ENCODE assay signal across 10 cellular contexts in the genomic region with DNA sequence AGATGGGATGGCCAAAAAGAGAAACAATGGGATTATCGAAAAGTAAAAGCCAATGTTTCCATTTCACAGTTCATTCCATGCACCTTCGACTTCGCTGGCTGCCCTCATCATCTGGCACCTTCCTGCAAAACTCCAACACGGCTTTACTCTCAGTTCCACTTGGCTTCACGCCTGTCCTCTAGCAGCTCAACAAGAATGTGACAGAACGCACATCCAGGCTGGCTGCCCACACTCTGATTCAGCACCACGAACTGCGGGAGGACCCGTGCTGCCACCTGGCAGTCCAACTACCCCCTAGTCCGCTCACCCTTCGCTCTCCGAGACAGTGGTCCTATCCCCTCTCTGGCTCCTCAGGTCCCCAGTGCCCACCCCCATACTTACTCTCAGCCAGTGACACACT. TPM values are rescaled to one million over a fixed set of nuclear protein-coding genes. Genes with fewer than 3 reads are reported as not detected.
A peak's percentile ranks its signal among the peaks of the same experiment; 100 is the strongest.
DNase-seq lines count a peak whose midpoint lies in the region; ATAC-seq and TF ChIP-seq lines count a peak whose summit lies in the region.
"Had no signal": no experiment of that assay in that cellular context is flagged by ENCODE, and none has a peak within 500 bp of the region (broad histone marks: within the 10 kb centered on the region; RNA-seq: fewer than 3 reads in every experiment).

No MANE protein-coding gene starts in this region.

- peak overlapping the region; percentile 3 for H3K23ac ChIP-seq in neuronal stem cell (ENCODE audit: low read depth, low read length, poor library complexity)

- peaks cover 0 to 8% (median 0%) of the 10 kb centered on the region in 3 experiments for H3K27me3 ChIP-seq in neuronal stem cell (ENCODE audit: control insufficient read depth in 3 of 3, insufficient read depth in 3 of 3, low read depth in 1 of 3, low read length in 3 of 3)

- no peaks in the 10 kb centered on the region for H3K9me3 ChIP-seq in neuronal stem cell (replicated peaks in 1 of 2; ENCODE audit: control insufficient read depth in 2 of 2, insufficient read depth in 1 of 2, low read depth in 1 of 2, low read length in 2 of 2)

- peaks cover 11% of the 10 kb centered on the region for H3K4me1 Mint-ChIP-seq in activated naive CD4-positive, alpha-beta T cell treated with anti-CD3 and anti-CD28 coated beads, Interleukin-2, amount 10 ng/mL, durations not matched to agents 7 days and 5 days
- peaks cover 28% of the 10 kb centered on the region for H3K4me1 Mint-ChIP-seq in glutamatergic neuron (ENCODE audit: low read depth, unreplicated experiment)

- H2AFZ ChIP-seq in neuronal stem cell (ENCODE audit: low read length): no peak overlapping the region

- H2BK12ac ChIP-seq in neuronal stem cell (ENCODE audit: low read length): peak overlapping the region; percentile 12

- ATAC-seq in HG03520 (IDR thresholded peaks at IDR 0.05; ENCODE audit: unreplicated experiment): no peak

- H2BK5ac ChIP-seq in neuronal stem cell (ENCODE audit: low read length): no peak overlapping the region

- H3K4me2 ChIP-seq in neuronal stem cell (ENCODE audit: insufficient read depth, low read length, poor library complexity, severe bottlenecking): no peak overlapping the region

- H3K27ac ChIP-seq in neuronal stem cell (replicated peaks; ENCODE audit: low read length): no peak overlapping the region

- H3K36me3 ChIP-seq in neuronal stem cell (replicated peaks in 1 of 2; ENCODE audit: control insufficient read depth in 2 of 2, insufficient read depth in 2 of 2, low read length in 2 of 2): no peaks in the 10 kb centered on the region

- no peak overlapping the region for H3K4ac ChIP-seq in neuronal stem cell (ENCODE audit: low read length)

- H4K91ac ChIP-seq in neuronal stem cell (ENCODE audit: low read depth, low read length, poor library complexity): no peak overlapping the region

- DNase-seq in activated naive CD4-positive, alpha-beta T cell treated with anti-CD3 and anti-CD28 coated beads, Interleukin-2, amount 10 ng/mL, durations not matched to agents 7 days and 5 days: no peak
- DNase-seq in activated naive CD4-positive, alpha-beta T cell (lab: John Stamatoyannopoulos, UW): no peak
- DNase-seq in glutamatergic neuron (no peak), neuronal stem cell (ENCODE audit: low spot score) (no peak), OCI-M2 (lab: John Stamatoyannopoulos, UW; ENCODE audit: unreplicated experiment) (no peak), GM20000 (ENCODE audit: low spot score) (no peak), activated T-cell treated with anti-CD3 and anti-CD28 coated beads for 4 hours (no peak)
- DNase-seq: HCEC 1CT, T-helper 9 cell had no signal

- no peak overlapping the region for H3K9ac ChIP-seq in neuronal stem cell (ENCODE audit: low read depth, low read length, poor library complexity)

- no peak overlapping the region for H3K14ac ChIP-seq in neuronal stem cell (ENCODE audit: low read length)

- no peak overlapping the region for H2BK15ac ChIP-seq in neuronal stem cell (ENCODE audit: low read length)

- peak overlapping the region; percentile 28 for H3K18ac ChIP-seq in neuronal stem cell (ENCODE audit: low read length)

- H3K36me3 Mint-ChIP-seq in activated naive CD4-positive, alpha-beta T cell treated with anti-CD3 and anti-CD28 coated beads, Interleukin-2, amount 10 ng/mL, durations not matched to agents 7 days and 5 days: no peaks in the 10 kb centered on the region
- H3K36me3 Mint-ChIP-seq in glutamatergic neuron (ENCODE audit: unreplicated experiment): no peaks in the 10 kb centered on the region

- H3K79me1 ChIP-seq in neuronal stem cell (ENCODE audit: low read depth, low read length): peaks cover 2% of the 10 kb centered on the region

- H4K8ac ChIP-seq in neuronal stem cell (ENCODE audit: low read depth, low read length): no peak overlapping the region

- CTCF ChIA-PET in activated naive CD4-positive, alpha-beta T cell treated with anti-CD3 and anti-CD28 coated beads, Interleukin-2, amount 10 ng/mL, durations not matched to agents 7 days and 5 days (lab: Charles Lee): interaction anchor here (1.0 to 5.1 kb wide), 4 partner anchors 10 to 128 kb away, joined by 3 to 37 read pairs (median 4); a partner anchor contains a TSS

- no peaks in the 10 kb centered on the region for H3K9me3 Mint-ChIP-seq in activated naive CD4-positive, alpha-beta T cell treated with anti-CD3 and anti-CD28 coated beads, Interleukin-2, amount 10 ng/mL, durations not matched to agents 7 days and 5 days
- peaks cover 2% of the 10 kb centered on the region for H3K9me3 Mint-ChIP-seq in glutamatergic neuron (ENCODE audit: unreplicated experiment)

- H2BK120ac ChIP-seq in neuronal stem cell (ENCODE audit: low read depth, low read length): no peak overlapping the region

- H3K27me3 Mint-ChIP-seq in activated naive CD4-positive, alpha-beta T cell treated with anti-CD3 and anti-CD28 coated beads, Interleukin-2, amount 10 ng/mL, durations not matched to agents 7 days and 5 days: peaks cover 41% of the 10 kb centered on the region
- peaks cover 2% of the 10 kb centered on the region for H3K27me3 Mint-ChIP-seq in glutamatergic neuron (ENCODE audit: unreplicated experiment)

- H2AK5ac ChIP-seq in neuronal stem cell (ENCODE audit: low read depth, low read length): no peak overlapping the region

- TF ChIP-seq CTCF in glutamatergic neuron (IDR thresholded peaks at IDR 0.05; ENCODE audit: partially characterized antibody, unreplicated experiment) (no peak), GM20000 (IDR thresholded peaks at IDR 0.05; ENCODE audit: extremely low read depth, missing control alignments) (no peak)

- peaks cover 4 to 27% of the 10 kb centered on the region in 2 donors for H3K4me1 ChIP-seq in neuronal stem cell (ENCODE audit: control insufficient read depth in 2 of 2, insufficient read depth in 1 of 2, low read depth in 1 of 2, low read length in 2 of 2)

- H3K4me3 ChIP-seq in neuronal stem cell (ENCODE audit: low read length in 2 of 2): no peak overlapping the region

- peak overlapping the region; percentile 9 for H3K27ac Mint-ChIP-seq in activated naive CD4-positive, alpha-beta T cell treated with anti-CD3 and anti-CD28 coated beads, Interleukin-2, amount 10 ng/mL, durations not matched to agents 7 days and 5 days
- H3K27ac Mint-ChIP-seq in glutamatergic neuron (ENCODE audit: unreplicated experiment): peak overlapping the region; percentile 92

- H3K4me3 Mint-ChIP-seq in activated naive CD4-positive, alpha-beta T cell treated with anti-CD3 and anti-CD28 coated beads, Interleukin-2, amount 10 ng/mL, durations not matched to agents 7 days and 5 days: no peak overlapping the region
- no peak overlapping the region for H3K4me3 Mint-ChIP-seq in glutamatergic neuron (ENCODE audit: unreplicated experiment)

- WGBS in neuronal stem cell (ENCODE audit: extremely low coverage in 2 of 2, insufficient read length in 2 of 2, insufficient replicate concordance in 1 of 2), 2 donors: no CpG with 5 or more reads among the region's 12 CpGs

RNA-seq across cellular contexts. Expression of a gene that starts 11.7 kb away (rescaled TPM):
- 17.4 TPM for total RNA-seq in glutamatergic neuron (ENCODE audit: unreplicated experiment)
- polyA plus RNA-seq in neuronal stem cell (2013, experiment 1 of 2): 4.0 TPM
- polyA plus RNA-seq in neuronal stem cell (2013, experiment 2 of 2): 4.3 TPM

RNA-seq across cellular contexts. Expression of a gene that starts 12.7 kb away (rescaled TPM):
- 46.4 TPM for total RNA-seq in glutamatergic neuron (ENCODE audit: unreplicated experiment)
- 11.8 TPM for polyA plus RNA-seq in neuronal stem cell (2013, experiment 1 of 2)
- polyA plus RNA-seq in neuronal stem cell (2013, experiment 2 of 2): 12.4 TPM

RNA-seq across cellular contexts. Expression of a gene that starts 25.0 kb away (rescaled TPM):
- 19.1 TPM for total RNA-seq in glutamatergic neuron (ENCODE audit: unreplicated experiment)
- 16.2 TPM for polyA plus RNA-seq in neuronal stem cell (2013, experiment 1 of 2)
- polyA plus RNA-seq in neuronal stem cell (2013, experiment 2 of 2): 15.9 TPM
